ENCODE assay signal across 1 cellular context in the genomic region with DNA sequence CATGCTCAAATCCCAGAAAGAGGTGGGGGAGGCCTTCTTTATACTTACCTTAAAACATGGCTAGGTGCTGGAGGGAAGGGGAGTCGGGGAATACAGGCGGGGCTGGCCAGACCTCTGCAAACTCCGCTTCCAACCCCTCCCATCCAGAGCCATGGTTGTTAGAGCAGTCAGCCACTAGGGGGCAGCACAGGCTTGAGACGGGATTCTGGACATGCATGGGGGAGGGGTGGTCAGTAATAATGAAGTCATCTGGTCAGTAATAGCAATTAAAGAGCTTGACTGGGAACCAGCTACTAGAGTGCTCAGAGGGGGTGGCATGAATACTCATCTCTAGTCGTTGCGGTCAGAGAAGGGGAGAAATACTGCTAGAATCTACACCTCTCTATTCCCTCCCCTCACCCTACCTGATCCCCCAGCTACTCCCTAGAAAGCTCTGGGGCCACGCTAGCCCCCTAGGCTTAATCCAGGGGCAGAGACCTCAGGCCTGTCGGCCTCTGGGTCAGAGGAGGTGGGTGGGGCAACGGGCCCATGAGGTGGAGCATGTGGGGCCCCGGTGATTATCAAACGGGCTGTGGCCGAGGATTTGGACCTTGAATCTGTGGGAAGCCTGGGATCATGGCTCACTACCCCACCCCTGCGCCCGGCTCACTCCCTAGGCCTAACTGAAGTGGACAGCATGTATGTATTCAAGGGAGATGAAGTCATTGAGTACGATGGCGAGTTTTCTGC.
A peak's percentile ranks its signal among the peaks of the same experiment; 100 is the strongest.
TF ChIP-seq lines count a peak whose summit lies in the region.

No MANE protein-coding gene starts in this region.

TF ChIP-seq in A549, 52 proteins besides CTCF, POLR2A, EP300 and RAD21 (continued from another document):
- TF ChIP-seq, protein P1, sequence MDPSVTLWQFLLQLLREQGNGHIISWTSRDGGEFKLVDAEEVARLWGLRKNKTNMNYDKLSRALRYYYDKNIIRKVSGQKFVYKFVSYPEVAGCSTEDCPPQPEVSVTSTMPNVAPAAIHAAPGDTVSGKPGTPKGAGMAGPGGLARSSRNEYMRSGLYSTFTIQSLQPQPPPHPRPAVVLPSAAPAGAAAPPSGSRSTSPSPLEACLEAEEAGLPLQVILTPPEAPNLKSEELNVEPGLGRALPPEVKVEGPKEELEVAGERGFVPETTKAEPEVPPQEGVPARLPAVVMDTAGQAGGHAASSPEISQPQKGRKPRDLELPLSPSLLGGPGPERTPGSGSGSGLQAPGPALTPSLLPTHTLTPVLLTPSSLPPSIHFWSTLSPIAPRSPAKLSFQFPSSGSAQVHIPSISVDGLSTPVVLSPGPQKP (IDR thresholded peaks at IDR 0.05; ENCODE audit: low read depth, low read length): no peak
- no peak for TF ChIP-seq PHF8 (IDR thresholded peaks at IDR 0.05; ENCODE audit: borderline replicate concordance, low read depth)
- no peak for TF ChIP-seq JUNB (IDR thresholded peaks at IDR 0.05)
- no peak for TF ChIP-seq HOXB13 (CRISPR knock-in tag; IDR thresholded peaks at IDR 0.05; ENCODE audit: low read depth)
- TF ChIP-seq CBX2 (IDR thresholded peaks at IDR 0.05; ENCODE audit: borderline replicate concordance, low read depth): no peak
- TF ChIP-seq, protein P2, sequence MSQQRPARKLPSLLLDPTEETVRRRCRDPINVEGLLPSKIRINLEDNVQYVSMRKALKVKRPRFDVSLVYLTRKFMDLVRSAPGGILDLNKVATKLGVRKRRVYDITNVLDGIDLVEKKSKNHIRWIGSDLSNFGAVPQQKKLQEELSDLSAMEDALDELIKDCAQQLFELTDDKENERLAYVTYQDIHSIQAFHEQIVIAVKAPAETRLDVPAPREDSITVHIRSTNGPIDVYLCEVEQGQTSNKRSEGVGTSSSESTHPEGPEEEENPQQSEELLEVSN (IDR thresholded peaks at IDR 0.05; ENCODE audit: borderline replicate concordance, low read depth): no peak
- TF ChIP-seq MYC (IDR thresholded peaks at IDR 0.05; ENCODE audit: borderline replicate concordance, low read length): no peak
- TF ChIP-seq TP53 (CRISPR knock-in tag; IDR thresholded peaks at IDR 0.05): no peak
- TF ChIP-seq, protein P3, sequence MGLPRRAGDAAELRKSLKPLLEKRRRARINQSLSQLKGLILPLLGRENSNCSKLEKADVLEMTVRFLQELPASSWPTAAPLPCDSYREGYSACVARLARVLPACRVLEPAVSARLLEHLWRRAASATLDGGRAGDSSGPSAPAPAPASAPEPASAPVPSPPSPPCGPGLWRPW (IDR thresholded peaks at IDR 0.05): no peak
- no peak for TF ChIP-seq ZC3H11A (IDR thresholded peaks at IDR 0.05)
- TF ChIP-seq KDM1A (IDR thresholded peaks at IDR 0.05; ENCODE audit: low read depth): no peak
- TF ChIP-seq, protein P4, sequence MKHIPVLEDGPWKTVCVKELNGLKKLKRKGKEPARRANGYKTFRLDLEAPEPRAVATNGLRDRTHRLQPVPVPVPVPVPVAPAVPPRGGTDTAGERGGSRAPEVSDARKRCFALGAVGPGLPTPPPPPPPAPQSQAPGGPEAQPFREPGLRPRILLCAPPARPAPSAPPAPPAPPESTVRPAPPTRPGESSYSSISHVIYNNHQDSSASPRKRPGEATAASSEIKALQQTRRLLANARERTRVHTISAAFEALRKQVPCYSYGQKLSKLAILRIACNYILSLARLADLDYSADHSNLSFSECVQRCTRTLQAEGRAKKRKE (CRISPR knock-in tag; IDR thresholded peaks at IDR 0.05; ENCODE audit: low read depth): no peak
- TF ChIP-seq EHF (CRISPR knock-in tag; IDR thresholded peaks at IDR 0.05): no peak
- TF ChIP-seq SMC3 (IDR thresholded peaks at IDR 0.05): peak; percentile 90
- TF ChIP-seq SREBF2 (IDR thresholded peaks at IDR 0.05): no peak
- TF ChIP-seq MAZ (IDR thresholded peaks at IDR 0.05; ENCODE audit: borderline replicate concordance, low read depth, low read length): 0 out of 2 replicates have a peak, but pooled peaks have one; percentile 68
- TF ChIP-seq, protein P5, sequence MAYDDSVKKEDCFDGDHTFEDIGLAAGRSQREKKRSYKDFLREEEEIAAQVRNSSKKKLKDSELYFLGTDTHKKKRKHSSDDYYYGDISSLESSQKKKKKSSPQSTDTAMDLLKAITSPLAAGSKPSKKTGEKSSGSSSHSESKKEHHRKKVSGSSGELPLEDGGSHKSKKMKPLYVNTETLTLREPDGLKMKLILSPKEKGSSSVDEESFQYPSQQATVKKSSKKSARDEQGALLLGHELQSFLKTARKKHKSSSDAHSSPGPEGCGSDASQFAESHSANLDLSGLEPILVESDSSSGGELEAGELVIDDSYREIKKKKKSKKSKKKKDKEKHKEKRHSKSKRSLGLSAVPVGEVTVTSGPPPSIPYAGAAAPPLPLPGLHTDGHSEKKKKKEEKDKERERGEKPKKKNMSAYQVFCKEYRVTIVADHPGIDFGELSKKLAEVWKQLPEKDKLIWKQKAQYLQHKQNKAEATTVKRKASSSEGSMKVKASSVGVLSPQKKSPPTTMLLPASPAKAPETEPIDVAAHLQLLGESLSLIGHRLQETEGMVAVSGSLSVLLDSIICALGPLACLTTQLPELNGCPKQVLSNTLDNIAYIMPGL (CRISPR knock-in tag; IDR thresholded peaks at IDR 0.05; ENCODE audit: borderline replicate concordance): no peak
- peak; percentile 35 for TF ChIP-seq CHD2 (IDR thresholded peaks at IDR 0.05; ENCODE audit: low read length, partially characterized antibody)
- no peak for TF ChIP-seq HOXB5 (CRISPR knock-in tag; IDR thresholded peaks at IDR 0.05)
- no peak for TF ChIP-seq CEBPB (IDR thresholded peaks at IDR 0.05)
- TF ChIP-seq ZSCAN20 (CRISPR knock-in tag; IDR thresholded peaks at IDR 0.05): no peak
- TF ChIP-seq, protein P6, sequence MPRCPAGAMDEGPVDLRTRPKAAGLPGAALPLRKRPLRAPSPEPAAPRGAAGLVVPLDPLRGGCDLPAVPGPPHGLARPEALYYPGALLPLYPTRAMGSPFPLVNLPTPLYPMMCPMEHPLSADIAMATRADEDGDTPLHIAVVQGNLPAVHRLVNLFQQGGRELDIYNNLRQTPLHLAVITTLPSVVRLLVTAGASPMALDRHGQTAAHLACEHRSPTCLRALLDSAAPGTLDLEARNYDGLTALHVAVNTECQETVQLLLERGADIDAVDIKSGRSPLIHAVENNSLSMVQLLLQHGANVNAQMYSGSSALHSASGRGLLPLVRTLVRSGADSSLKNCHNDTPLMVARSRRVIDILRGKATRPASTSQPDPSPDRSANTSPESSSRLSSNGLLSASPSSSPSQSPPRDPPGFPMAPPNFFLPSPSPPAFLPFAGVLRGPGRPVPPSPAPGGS (IDR thresholded peaks at IDR 0.05): no peak
- TF ChIP-seq FOSB (CRISPR knock-in tag; IDR thresholded peaks at IDR 0.05): no peak
- TF ChIP-seq, protein P7, sequence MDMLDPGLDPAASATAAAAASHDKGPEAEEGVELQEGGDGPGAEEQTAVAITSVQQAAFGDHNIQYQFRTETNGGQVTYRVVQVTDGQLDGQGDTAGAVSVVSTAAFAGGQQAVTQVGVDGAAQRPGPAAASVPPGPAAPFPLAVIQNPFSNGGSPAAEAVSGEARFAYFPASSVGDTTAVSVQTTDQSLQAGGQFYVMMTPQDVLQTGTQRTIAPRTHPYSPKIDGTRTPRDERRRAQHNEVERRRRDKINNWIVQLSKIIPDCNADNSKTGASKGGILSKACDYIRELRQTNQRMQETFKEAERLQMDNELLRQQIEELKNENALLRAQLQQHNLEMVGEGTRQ (IDR thresholded peaks at IDR 0.05): no peak
